Comparison of ENCODE assay signal across 24 cellular contexts in genomic region chr6:138563231-138563630, GRCh38.
DNase-seq lines count a peak whose midpoint lies in the region; ATAC-seq, FAIRE-seq and TF ChIP-seq lines count a peak whose summit lies in the region.
"Had no signal": no experiment of that assay in that cellular context is flagged by ENCODE, and none has a peak within 500 bp of the region (broad histone marks: within the 10 kb centered on the region; RNA-seq: fewer than 3 reads in every experiment).

No MANE protein-coding gene starts in this region.

- H3K27ac ChIP-seq in left lung (peak overlapping the region in 1 of 2 donors; percentile 61), upper lobe of right lung (peak overlapping the region; percentile 39)
- H3K27ac ChIP-seq: 22Rv1; A549; BLaER1 treated with 17β-estradiol and CSF1 and Interleukin-3, amounts not matched to agents 10 nM and 100 nM; C4-2B had no signal

- H3K9me3 ChIP-seq in left lung (no peaks in the 10 kb centered on the region), upper lobe of right lung (no peaks in the 10 kb centered on the region)
- H3K9me3 ChIP-seq: A549 had no signal

- intact Hi-C loops in left lung (cut with DNase I) (no loop called here), upper lobe of right lung (cut with DNase I) (no loop called here), sciatic nerve (cut with DNase I) (no loop called here)

- H3K36me3 ChIP-seq in bronchial epithelial cell (ENCODE audit: control insufficient read depth, insufficient read depth, low read length) (no peaks in the 10 kb centered on the region), left lung (no peaks in the 10 kb centered on the region), upper lobe of right lung (no peaks in the 10 kb centered on the region)
- H3K36me3 ChIP-seq: BLaER1 treated with 17β-estradiol and CSF1 and Interleukin-3, amounts not matched to agents 10 nM and 100 nM had no signal

- H3K27me3 ChIP-seq in bronchial epithelial cell (ENCODE audit: control insufficient read depth, insufficient read depth, low read length) (no peaks in the 10 kb centered on the region), left lung (no peaks in the 10 kb centered on the region), upper lobe of right lung (no peaks in the 10 kb centered on the region)
- H3K27me3 ChIP-seq: BLaER1 treated with 17β-estradiol and CSF1 and Interleukin-3, amounts not matched to agents 10 nM and 100 nM had no signal

- H3K4me3 ChIP-seq in bronchial epithelial cell (ENCODE audit: low read depth, low read length) (no peak overlapping the region), left lung (no peak overlapping the region), upper lobe of right lung (no peak overlapping the region)
- H3K4me3 ChIP-seq: A549; BLaER1 treated with 17β-estradiol and CSF1 and Interleukin-3, amounts not matched to agents 10 nM and 100 nM; GM12878 had no signal

- ATAC-seq in left lung (peak; percentile 54), upper lobe of right lung (no peak), sciatic nerve (no peak), GM18870 (IDR thresholded peaks at IDR 0.05; ENCODE audit: unreplicated experiment) (no peak)
- ATAC-seq: A549; CD8-positive, alpha-beta T cell; GM12878 had no signal

- TF ChIP-seq CTCF in bronchial epithelial cell (IDR thresholded peaks at IDR 0.05; ENCODE audit: insufficient read depth, low read length, severe bottlenecking), result no peak
- no peak for TF ChIP-seq CTCF in left lung (IDR thresholded peaks at IDR 0.05)
- no peak for TF ChIP-seq CTCF in upper lobe of right lung (IDR thresholded peaks at IDR 0.05)

- H3K4me1 ChIP-seq in left lung, result no peaks in the 10 kb centered on the region
- H3K4me1 ChIP-seq in upper lobe of right lung, result peaks cover 5% of the 10 kb centered on the region
- H3K4me1 ChIP-seq: A549 had no signal

- DNase-seq in DMS79 treated with DMSO at 0.1 percent for 48 hours (lab: John Stamatoyannopoulos, UW) (peak; percentile 58), DMS79 (lab: John Stamatoyannopoulos, UW) (no peak), bronchial epithelial cell (ENCODE audit: low read depth) (peak; percentile 22), left lung (no peak), upper lobe of right lung (no peak), NOMO-1 (lab: John Stamatoyannopoulos, UW; ENCODE audit: unreplicated experiment in 2 of 2) (no peak), sciatic nerve (ENCODE audit: low spot score) (no peak)
- DNase-seq: AML-193; CD4-positive, alpha-beta T cell; CD8-positive, alpha-beta T cell; DMS 273 treated with DMSO at 0.1 percent for 48 hours; DMS153; DND-41; EL; GDM1 had no signal

- FAIRE-seq in bronchial epithelial cell (lab: Jason Lieb, UNC), result no peak
- FAIRE-seq: A549, GM12878, GM12892, GM18507, GM19239 had no signal

Comparison
In these comparisons a context has a peak if more than half of its experiments do, and no peak if none do; other contexts are left out.
1. DNase-seq: peak in DMS79 treated with DMSO at 0.1 percent for 48 hours (single experiment) and bronchial epithelial cell (single experiment); none in DMS79 (single experiment), left lung (0 of 2), upper lobe of right lung (single experiment), NOMO-1 (0 of 2) and sciatic nerve (single experiment).